In the genomic region with DNA sequence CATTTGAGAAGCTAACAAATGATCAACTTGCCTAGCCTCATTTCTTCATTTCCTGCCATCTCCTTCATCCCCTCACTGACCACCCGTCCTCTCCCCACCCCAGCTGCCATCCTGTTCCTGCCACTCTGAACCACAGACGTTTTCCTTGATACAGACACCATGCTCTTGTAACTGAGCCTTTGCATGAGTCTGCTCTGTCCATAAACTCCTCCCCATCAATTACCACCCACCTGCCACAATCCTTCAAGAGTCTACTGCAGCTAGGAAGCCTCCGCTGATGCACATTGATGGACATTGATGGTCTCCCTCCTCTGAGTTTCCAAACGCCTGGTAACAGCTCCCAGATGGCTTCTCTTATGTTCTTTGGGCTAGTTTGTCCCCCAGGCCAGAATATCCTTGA, we compare ENCODE assay signal across 26 cellular contexts.
DNase-seq lines count a peak whose midpoint lies in the region; ATAC-seq and TF ChIP-seq lines count a peak whose summit lies in the region.
"Had no signal": no experiment of that assay in that cellular context is flagged by ENCODE, and none has a peak within 500 bp of the region (broad histone marks: within the 10 kb centered on the region; RNA-seq: fewer than 3 reads in every experiment).

No MANE protein-coding gene starts in this region.

- no peak for ATAC-seq in activated CD4-positive, alpha-beta T cell treated with anti-CD3 and anti-CD28 coated beads for 36 hours
- ATAC-seq in HG03460 (IDR thresholded peaks at IDR 0.05; ENCODE audit: unreplicated experiment) = no peak
- ATAC-seq: GM12878 had no signal

- no peaks in the 10 kb centered on the region for H3K27me3 Mint-ChIP-seq in nephron (ENCODE audit: low read depth)
- H3K27me3 Mint-ChIP-seq in activated CD4-positive, alpha-beta T cell treated with anti-CD3 and anti-CD28 coated beads for 36 hours = peaks cover 14% of the 10 kb centered on the region
- H3K27me3 Mint-ChIP-seq: CD4-positive, CD25-positive, alpha-beta regulatory T cell had no signal

- peak overlapping the region; percentile 36 for H3K27ac ChIP-seq in SJCRH30
- H3K27ac ChIP-seq: BLaER1 had no signal

- peaks cover 19% of the 10 kb centered on the region for H3K36me3 ChIP-seq in SJCRH30
- H3K36me3 ChIP-seq: BE2C, BLaER1 had no signal

- no peak overlapping the region for H3K4me3 Mint-ChIP-seq in nephron
- no peak overlapping the region for H3K4me3 Mint-ChIP-seq in activated CD4-positive, alpha-beta T cell treated with anti-CD3 and anti-CD28 coated beads for 36 hours
- H3K4me3 Mint-ChIP-seq: CD14-positive monocyte; CD4-positive, alpha-beta memory T cell; CD4-positive, CD25-positive, alpha-beta regulatory T cell; CD8-positive, alpha-beta memory T cell had no signal

- H3K9me3 Mint-ChIP-seq in nephron = no peaks in the 10 kb centered on the region
- no peaks in the 10 kb centered on the region for H3K9me3 Mint-ChIP-seq in activated CD4-positive, alpha-beta T cell treated with anti-CD3 and anti-CD28 coated beads for 36 hours (ENCODE audit: low read depth)
- H3K9me3 Mint-ChIP-seq: CD4-positive, alpha-beta memory T cell; CD8-positive, alpha-beta memory T cell had no signal

- peaks cover 46% of the 10 kb centered on the region for H3K4me1 Mint-ChIP-seq in nephron
- peaks cover 17% of the 10 kb centered on the region for H3K4me1 Mint-ChIP-seq in activated CD4-positive, alpha-beta T cell treated with anti-CD3 and anti-CD28 coated beads for 36 hours
- H3K4me1 Mint-ChIP-seq: CD14-positive monocyte had no signal

- H3K9me3 ChIP-seq in SJCRH30 (replicated peaks) = no peaks in the 10 kb centered on the region; the same call in 1 of the 2 replicates
- H3K9me3 ChIP-seq: BE2C, BLaER1 had no signal

- no peaks in the 10 kb centered on the region for H3K36me3 Mint-ChIP-seq in nephron (ENCODE audit: low read depth)
- no peaks in the 10 kb centered on the region for H3K36me3 Mint-ChIP-seq in activated CD4-positive, alpha-beta T cell treated with anti-CD3 and anti-CD28 coated beads for 36 hours (ENCODE audit: low read depth)
- H3K36me3 Mint-ChIP-seq: CD14-positive monocyte; CD4-positive, alpha-beta memory T cell; CD4-positive, CD25-positive, alpha-beta regulatory T cell had no signal

- no peaks in the 10 kb centered on the region for H3K27me3 ChIP-seq in SJCRH30
- H3K27me3 ChIP-seq: BE2C, BLaER1 had no signal

- CTCF ChIA-PET in activated CD4-positive, alpha-beta T cell treated with anti-CD3 and anti-CD28 coated beads for 36 hours (lab: Charles Lee) = interaction anchor here (1.3 kb wide), 1 partner anchor 16 kb away, joined by 3 read pairs; no protein-coding TSS in a partner anchor

- peak overlapping the region in 2 of 3 experiments; percentile 13 to 74 for H3K27ac Mint-ChIP-seq in nephron
- no peak overlapping the region for H3K27ac Mint-ChIP-seq in activated CD4-positive, alpha-beta T cell treated with anti-CD3 and anti-CD28 coated beads for 36 hours
- H3K27ac Mint-ChIP-seq: CD14-positive monocyte; CD4-positive, alpha-beta memory T cell; CD4-positive, CD25-positive, alpha-beta regulatory T cell; CD8-positive, alpha-beta memory T cell had no signal

- no peak for TF ChIP-seq CTCF in nephron (IDR thresholded peaks at IDR 0.05; ENCODE audit: unreplicated experiment in 3 of 3)

- no peak overlapping the region for H3K4me3 ChIP-seq in SJCRH30
- H3K4me3 ChIP-seq: BLaER1, GM12878 had no signal

- POLR2A ChIA-PET in activated CD4-positive, alpha-beta T cell treated with anti-CD3 and anti-CD28 coated beads for 36 hours (lab: Charles Lee) = no interaction called here

- H3K4me1 ChIP-seq in SJCRH30 = peaks cover 21% of the 10 kb centered on the region
- H3K4me1 ChIP-seq: BE2C had no signal

- peak; percentile 75 for DNase-seq in LHCN-M2 (ENCODE audit: low read depth)
- DNase-seq in SJCRH30 = peak; percentile 94 to 97
- peak; percentile 65 for DNase-seq in left kidney (ENCODE audit: low read depth, low spot score)
- DNase-seq in activated CD4-positive, alpha-beta T cell treated with anti-CD3 and anti-CD28 coated beads for 36 hours = no peak
- DNase-seq in mesenteric fat pad (ENCODE audit: low spot score) = no peak
- DNase-seq in iPS-NIHi11 (ENCODE audit: low spot score) = no peak
- DNase-seq: 8988T; ACHN; BE2C; C1 segment of cervical spinal cord; CD4-positive, alpha-beta memory T cell; CD4-positive, CD25-positive, alpha-beta regulatory T cell; CD8-positive, alpha-beta memory T cell; COR-L47; DMS 273 treated with DMSO at 0.1 percent for 48 hours; DMS153; DMS53; DMS79; DND-41; EL; GDM1 had no signal

- intact Hi-C loops in activated CD4-positive, alpha-beta T cell treated with anti-CD3 and anti-CD28 coated beads for 36 hours (cut with DNase I, micrococcal nuclease) = no loop called here

Comparison
In these comparisons a context has a peak if more than half of its experiments do, and no peak if none do; other contexts are left out.
1. DNase-seq: peak in LHCN-M2 (single experiment), SJCRH30 (2 of 2) and left kidney (single experiment); none in activated CD4-positive, alpha-beta T cell treated with anti-CD3 and anti-CD28 coated beads for 36 hours (single experiment), mesenteric fat pad (single experiment) and iPS-NIHi11 (single experiment).